Comparison of ENCODE assay signal across 8 cellular contexts in genomic region chr3:160980740-160981139, GRCh38.
DNase-seq lines count a peak whose midpoint lies in the region; ATAC-seq and TF ChIP-seq lines count a peak whose summit lies in the region.
"Had no signal": no experiment of that assay in that cellular context is flagged by ENCODE, and none has a peak within 500 bp of the region (broad histone marks: within the 10 kb centered on the region; RNA-seq: fewer than 3 reads in every experiment).

No MANE protein-coding gene starts in this region.

- peak; percentile 30 for ATAC-seq in GM19324 (IDR thresholded peaks at IDR 0.05; ENCODE audit: low FRiP score, unreplicated experiment)
- ATAC-seq in HG02759 (IDR thresholded peaks at IDR 0.05; ENCODE audit: unreplicated experiment) = peak; percentile 64
- peak; percentile 44 for ATAC-seq in HG03571 (IDR thresholded peaks at IDR 0.05; ENCODE audit: unreplicated experiment)
- peak; percentile 60 for ATAC-seq in stimulated activated effector memory CD8-positive, alpha-beta T cell treated with anti-CD3 and anti-CD28 coated beads, Interleukin-12 subunit alpha, Interleukin-12 subunit beta, amount 100 ng/mL, for 72 hours

- H3K4me1 Mint-ChIP-seq in stimulated activated effector memory CD8-positive, alpha-beta T cell treated with anti-CD3 and anti-CD28 coated beads, Interleukin-12 subunit alpha, Interleukin-12 subunit beta, amount 100 ng/mL, for 72 hours = peaks cover 7% of the 10 kb centered on the region
- H3K4me1 Mint-ChIP-seq in chondrocyte (ENCODE audit: low read depth) = peaks cover 4% of the 10 kb centered on the region
- no peaks in the 10 kb centered on the region for H3K4me1 Mint-ChIP-seq in type B pancreatic cell (ENCODE audit: unreplicated experiment)

- peaks cover 18% of the 10 kb centered on the region for H3K9me3 Mint-ChIP-seq in stimulated activated effector memory CD8-positive, alpha-beta T cell treated with anti-CD3 and anti-CD28 coated beads, Interleukin-12 subunit alpha, Interleukin-12 subunit beta, amount 100 ng/mL, for 72 hours
- H3K9me3 Mint-ChIP-seq in chondrocyte (ENCODE audit: low read depth) (peaks cover 22% of the 10 kb centered on the region), type B pancreatic cell (peaks cover 16% of the 10 kb centered on the region)
- H3K9me3 Mint-ChIP-seq: central memory CD8-positive, alpha-beta T cell had no signal

- DNase-seq in stimulated activated effector memory CD8-positive, alpha-beta T cell treated with anti-CD3 and anti-CD28 coated beads, Interleukin-12 subunit alpha, Interleukin-12 subunit beta, amount 100 ng/mL, for 72 hours (ENCODE audit: low spot score in 2 of 2) = no peak
- no peak for DNase-seq in chondrocyte (ENCODE audit: low spot score)
- no peak for DNase-seq in DMS79 treated with DMSO at 0.1 percent for 48 hours (lab: John Stamatoyannopoulos, UW)
- DNase-seq in type B pancreatic cell (ENCODE audit: extremely low spot score, unreplicated experiment) = no peak

- H3K27me3 Mint-ChIP-seq in chondrocyte (ENCODE audit: low read depth) (no peaks in the 10 kb centered on the region), type B pancreatic cell (no peaks in the 10 kb centered on the region)
- H3K27me3 Mint-ChIP-seq: central memory CD8-positive, alpha-beta T cell had no signal

- H3K36me3 Mint-ChIP-seq in stimulated activated effector memory CD8-positive, alpha-beta T cell treated with anti-CD3 and anti-CD28 coated beads, Interleukin-12 subunit alpha, Interleukin-12 subunit beta, amount 100 ng/mL, for 72 hours = peaks cover 5% of the 10 kb centered on the region
- H3K36me3 Mint-ChIP-seq in chondrocyte (ENCODE audit: low read depth) = peaks cover 2% of the 10 kb centered on the region
- peaks cover 5% of the 10 kb centered on the region for H3K36me3 Mint-ChIP-seq in type B pancreatic cell

- TF ChIP-seq CTCF in chondrocyte (IDR thresholded peaks at IDR 0.05) (no peak), type B pancreatic cell (conservative IDR thresholded peaks at IDR 0.05) (no peak)

- H3K4me3 Mint-ChIP-seq in stimulated activated effector memory CD8-positive, alpha-beta T cell treated with anti-CD3 and anti-CD28 coated beads, Interleukin-12 subunit alpha, Interleukin-12 subunit beta, amount 100 ng/mL, for 72 hours = peak overlapping the region; percentile 6
- H3K4me3 Mint-ChIP-seq in chondrocyte (ENCODE audit: unreplicated experiment) (no peak overlapping the region), type B pancreatic cell (no peak overlapping the region)
- H3K4me3 Mint-ChIP-seq: central memory CD8-positive, alpha-beta T cell had no signal

- no peak overlapping the region for H3K27ac Mint-ChIP-seq in stimulated activated effector memory CD8-positive, alpha-beta T cell treated with anti-CD3 and anti-CD28 coated beads, Interleukin-12 subunit alpha, Interleukin-12 subunit beta, amount 100 ng/mL, for 72 hours
- H3K27ac Mint-ChIP-seq in chondrocyte (ENCODE audit: unreplicated experiment) (no peak overlapping the region), type B pancreatic cell (no peak overlapping the region)
